In the genomic region with DNA sequence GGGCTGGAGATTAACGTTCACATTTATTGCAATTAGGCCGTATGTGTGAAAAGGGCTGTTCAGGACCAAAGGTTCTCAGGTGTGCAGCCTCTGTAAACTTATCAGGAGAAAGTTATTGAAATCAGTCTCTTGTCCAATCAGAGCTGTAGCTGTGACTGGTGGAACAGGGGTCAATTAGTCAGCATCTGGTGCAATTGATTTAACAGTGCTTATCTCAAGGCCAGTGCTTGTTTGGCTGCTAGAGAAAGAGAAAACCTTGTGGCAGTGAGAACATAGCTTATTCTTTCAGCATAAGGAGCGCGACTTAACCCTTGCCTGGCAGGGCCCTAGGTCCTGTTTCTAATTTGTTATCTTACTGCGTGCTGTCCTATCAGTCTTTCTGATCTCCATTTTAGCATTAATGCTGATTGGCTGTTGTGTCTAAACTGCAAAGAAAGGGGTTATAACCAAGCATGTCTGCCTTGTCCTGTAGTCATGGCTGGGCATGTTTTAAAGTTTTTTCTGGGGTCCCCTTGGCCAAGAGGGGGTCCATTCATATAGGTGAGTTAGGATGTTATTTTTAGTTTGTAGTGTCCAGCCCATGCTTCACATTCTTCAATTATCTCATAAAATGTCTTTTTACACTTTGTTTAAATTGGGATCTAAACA, we compare ENCODE assay signal across 1 cellular context.
TF ChIP-seq lines count a peak whose summit lies in the region.

No MANE protein-coding gene starts in this region.

TF ChIP-seq in K562, 482 proteins besides CTCF, POLR2A, EP300 and RAD21 (continued from another document and continues in another):
- TF ChIP-seq MYC (IDR thresholded peaks at IDR 0.05; ENCODE audit: low read depth, low read length) (no peak), MYC (CRISPR knock-in tag; IDR thresholded peaks at IDR 0.05; ENCODE audit: borderline replicate concordance, low read depth) (no peak), C11orf30 (IDR thresholded peaks at IDR 0.05; ENCODE audit: low read depth) (no peak), POU5F1 (IDR thresholded peaks at IDR 0.05; ENCODE audit: borderline replicate concordance, low read depth, low read length, partially characterized antibody) (no peak), MAFF (IDR thresholded peaks at IDR 0.05; ENCODE audit: low read length) (no peak), DPF2 (IDR thresholded peaks at IDR 0.05) (peak; percentile 68), ZNF282 (CRISPR knock-in tag; IDR thresholded peaks at IDR 0.05) (no peak), TEAD4 (IDR thresholded peaks at IDR 0.05; ENCODE audit: low read length) (peak; percentile 59), TEAD4 (CRISPR knock-in tag; IDR thresholded peaks at IDR 0.05; ENCODE audit: borderline replicate concordance) (no peak), ZKSCAN3 (CRISPR knock-in tag; IDR thresholded peaks at IDR 0.05) (no peak), CAMTA2 (CRISPR knock-in tag; conservative IDR thresholded peaks at IDR 0.05) (no peak), NFIC (IDR thresholded peaks at IDR 0.05) (peak; percentile 20; the same call in 1 of the 2 replicates), NR1H2 (CRISPR knock-in tag; IDR thresholded peaks at IDR 0.05) (no peak), FOXA1 (IDR thresholded peaks at IDR 0.05; ENCODE audit: borderline replicate concordance) (no peak), MTA2 (IDR thresholded peaks at IDR 0.05; ENCODE audit: low read depth) (peak; percentile 59), HNRNPLL (IDR thresholded peaks at IDR 0.05; ENCODE audit: low read depth, low read length, poor library complexity, severe bottlenecking) (no peak), GATAD2A (IDR thresholded peaks at IDR 0.05) (no peak), NFE2 (IDR thresholded peaks at IDR 0.05; ENCODE audit: low read depth) (0 out of 2 replicates have a peak, but pooled peaks have one; percentile 31), PHTF2 (CRISPR knock-in tag; IDR thresholded peaks at IDR 0.05) (no peak), POLR3G (IDR thresholded peaks at IDR 0.05; ENCODE audit: extremely low read depth, insufficient read length, insufficient replicate concordance) (no peak), OTX1 (CRISPR knock-in tag; IDR thresholded peaks at IDR 0.05) (no peak), HMGN3 (IDR thresholded peaks at IDR 0.05; ENCODE audit: borderline replicate concordance, extremely low read depth, insufficient read length, low read depth, low read length) (no peak), TAL1 (IDR thresholded peaks at IDR 0.05) (peak; percentile 59), CCNT2 (IDR thresholded peaks at IDR 0.05; ENCODE audit: borderline replicate concordance, extremely low read depth, insufficient read length, low read depth, low read length) (peak; percentile 30), STAT5A (IDR thresholded peaks at IDR 0.05; ENCODE audit: borderline replicate concordance, low read length) (0 out of 2 replicates have a peak, but pooled peaks have one; percentile 22), MCM5 (IDR thresholded peaks at IDR 0.05; ENCODE audit: low read depth) (no peak), PURB (CRISPR knock-in tag; IDR thresholded peaks at IDR 0.05; ENCODE audit: low read depth) (no peak)
- TF ChIP-seq, protein P1, sequence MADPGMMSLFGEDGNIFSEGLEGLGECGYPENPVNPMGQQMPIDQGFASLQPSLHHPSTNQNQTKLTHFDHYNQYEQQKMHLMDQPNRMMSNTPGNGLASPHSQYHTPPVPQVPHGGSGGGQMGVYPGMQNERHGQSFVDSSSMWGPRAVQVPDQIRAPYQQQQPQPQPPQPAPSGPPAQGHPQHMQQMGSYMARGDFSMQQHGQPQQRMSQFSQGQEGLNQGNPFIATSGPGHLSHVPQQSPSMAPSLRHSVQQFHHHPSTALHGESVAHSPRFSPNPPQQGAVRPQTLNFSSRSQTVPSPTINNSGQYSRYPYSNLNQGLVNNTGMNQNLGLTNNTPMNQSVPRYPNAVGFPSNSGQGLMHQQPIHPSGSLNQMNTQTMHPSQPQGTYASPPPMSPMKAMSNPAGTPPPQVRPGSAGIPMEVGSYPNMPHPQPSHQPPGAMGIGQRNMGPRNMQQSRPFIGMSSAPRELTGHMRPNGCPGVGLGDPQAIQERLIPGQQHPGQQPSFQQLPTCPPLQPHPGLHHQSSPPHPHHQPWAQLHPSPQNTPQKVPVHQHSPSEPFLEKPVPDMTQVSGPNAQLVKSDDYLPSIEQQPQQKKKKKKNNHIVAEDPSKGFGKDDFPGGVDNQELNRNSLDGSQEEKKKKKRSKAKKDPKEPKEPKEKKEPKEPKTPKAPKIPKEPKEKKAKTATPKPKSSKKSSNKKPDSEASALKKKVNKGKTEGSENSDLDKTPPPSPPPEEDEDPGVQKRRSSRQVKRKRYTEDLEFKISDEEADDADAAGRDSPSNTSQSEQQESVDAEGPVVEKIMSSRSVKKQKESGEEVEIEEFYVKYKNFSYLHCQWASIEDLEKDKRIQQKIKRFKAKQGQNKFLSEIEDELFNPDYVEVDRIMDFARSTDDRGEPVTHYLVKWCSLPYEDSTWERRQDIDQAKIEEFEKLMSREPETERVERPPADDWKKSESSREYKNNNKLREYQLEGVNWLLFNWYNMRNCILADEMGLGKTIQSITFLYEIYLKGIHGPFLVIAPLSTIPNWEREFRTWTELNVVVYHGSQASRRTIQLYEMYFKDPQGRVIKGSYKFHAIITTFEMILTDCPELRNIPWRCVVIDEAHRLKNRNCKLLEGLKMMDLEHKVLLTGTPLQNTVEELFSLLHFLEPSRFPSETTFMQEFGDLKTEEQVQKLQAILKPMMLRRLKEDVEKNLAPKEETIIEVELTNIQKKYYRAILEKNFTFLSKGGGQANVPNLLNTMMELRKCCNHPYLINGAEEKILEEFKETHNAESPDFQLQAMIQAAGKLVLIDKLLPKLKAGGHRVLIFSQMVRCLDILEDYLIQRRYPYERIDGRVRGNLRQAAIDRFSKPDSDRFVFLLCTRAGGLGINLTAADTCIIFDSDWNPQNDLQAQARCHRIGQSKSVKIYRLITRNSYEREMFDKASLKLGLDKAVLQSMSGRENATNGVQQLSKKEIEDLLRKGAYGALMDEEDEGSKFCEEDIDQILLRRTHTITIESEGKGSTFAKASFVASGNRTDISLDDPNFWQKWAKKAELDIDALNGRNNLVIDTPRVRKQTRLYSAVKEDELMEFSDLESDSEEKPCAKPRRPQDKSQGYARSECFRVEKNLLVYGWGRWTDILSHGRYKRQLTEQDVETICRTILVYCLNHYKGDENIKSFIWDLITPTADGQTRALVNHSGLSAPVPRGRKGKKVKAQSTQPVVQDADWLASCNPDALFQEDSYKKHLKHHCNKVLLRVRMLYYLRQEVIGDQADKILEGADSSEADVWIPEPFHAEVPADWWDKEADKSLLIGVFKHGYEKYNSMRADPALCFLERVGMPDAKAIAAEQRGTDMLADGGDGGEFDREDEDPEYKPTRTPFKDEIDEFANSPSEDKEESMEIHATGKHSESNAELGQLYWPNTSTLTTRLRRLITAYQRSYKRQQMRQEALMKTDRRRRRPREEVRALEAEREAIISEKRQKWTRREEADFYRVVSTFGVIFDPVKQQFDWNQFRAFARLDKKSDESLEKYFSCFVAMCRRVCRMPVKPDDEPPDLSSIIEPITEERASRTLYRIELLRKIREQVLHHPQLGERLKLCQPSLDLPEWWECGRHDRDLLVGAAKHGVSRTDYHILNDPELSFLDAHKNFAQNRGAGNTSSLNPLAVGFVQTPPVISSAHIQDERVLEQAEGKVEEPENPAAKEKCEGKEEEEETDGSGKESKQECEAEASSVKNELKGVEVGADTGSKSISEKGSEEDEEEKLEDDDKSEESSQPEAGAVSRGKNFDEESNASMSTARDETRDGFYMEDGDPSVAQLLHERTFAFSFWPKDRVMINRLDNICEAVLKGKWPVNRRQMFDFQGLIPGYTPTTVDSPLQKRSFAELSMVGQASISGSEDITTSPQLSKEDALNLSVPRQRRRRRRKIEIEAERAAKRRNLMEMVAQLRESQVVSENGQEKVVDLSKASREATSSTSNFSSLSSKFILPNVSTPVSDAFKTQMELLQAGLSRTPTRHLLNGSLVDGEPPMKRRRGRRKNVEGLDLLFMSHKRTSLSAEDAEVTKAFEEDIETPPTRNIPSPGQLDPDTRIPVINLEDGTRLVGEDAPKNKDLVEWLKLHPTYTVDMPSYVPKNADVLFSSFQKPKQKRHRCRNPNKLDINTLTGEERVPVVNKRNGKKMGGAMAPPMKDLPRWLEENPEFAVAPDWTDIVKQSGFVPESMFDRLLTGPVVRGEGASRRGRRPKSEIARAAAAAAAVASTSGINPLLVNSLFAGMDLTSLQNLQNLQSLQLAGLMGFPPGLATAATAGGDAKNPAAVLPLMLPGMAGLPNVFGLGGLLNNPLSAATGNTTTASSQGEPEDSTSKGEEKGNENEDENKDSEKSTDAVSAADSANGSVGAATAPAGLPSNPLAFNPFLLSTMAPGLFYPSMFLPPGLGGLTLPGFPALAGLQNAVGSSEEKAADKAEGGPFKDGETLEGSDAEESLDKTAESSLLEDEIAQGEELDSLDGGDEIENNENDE (IDR thresholded peaks at IDR 0.05; ENCODE audit: low read depth, low read length): no peak
- TF ChIP-seq, protein P2, sequence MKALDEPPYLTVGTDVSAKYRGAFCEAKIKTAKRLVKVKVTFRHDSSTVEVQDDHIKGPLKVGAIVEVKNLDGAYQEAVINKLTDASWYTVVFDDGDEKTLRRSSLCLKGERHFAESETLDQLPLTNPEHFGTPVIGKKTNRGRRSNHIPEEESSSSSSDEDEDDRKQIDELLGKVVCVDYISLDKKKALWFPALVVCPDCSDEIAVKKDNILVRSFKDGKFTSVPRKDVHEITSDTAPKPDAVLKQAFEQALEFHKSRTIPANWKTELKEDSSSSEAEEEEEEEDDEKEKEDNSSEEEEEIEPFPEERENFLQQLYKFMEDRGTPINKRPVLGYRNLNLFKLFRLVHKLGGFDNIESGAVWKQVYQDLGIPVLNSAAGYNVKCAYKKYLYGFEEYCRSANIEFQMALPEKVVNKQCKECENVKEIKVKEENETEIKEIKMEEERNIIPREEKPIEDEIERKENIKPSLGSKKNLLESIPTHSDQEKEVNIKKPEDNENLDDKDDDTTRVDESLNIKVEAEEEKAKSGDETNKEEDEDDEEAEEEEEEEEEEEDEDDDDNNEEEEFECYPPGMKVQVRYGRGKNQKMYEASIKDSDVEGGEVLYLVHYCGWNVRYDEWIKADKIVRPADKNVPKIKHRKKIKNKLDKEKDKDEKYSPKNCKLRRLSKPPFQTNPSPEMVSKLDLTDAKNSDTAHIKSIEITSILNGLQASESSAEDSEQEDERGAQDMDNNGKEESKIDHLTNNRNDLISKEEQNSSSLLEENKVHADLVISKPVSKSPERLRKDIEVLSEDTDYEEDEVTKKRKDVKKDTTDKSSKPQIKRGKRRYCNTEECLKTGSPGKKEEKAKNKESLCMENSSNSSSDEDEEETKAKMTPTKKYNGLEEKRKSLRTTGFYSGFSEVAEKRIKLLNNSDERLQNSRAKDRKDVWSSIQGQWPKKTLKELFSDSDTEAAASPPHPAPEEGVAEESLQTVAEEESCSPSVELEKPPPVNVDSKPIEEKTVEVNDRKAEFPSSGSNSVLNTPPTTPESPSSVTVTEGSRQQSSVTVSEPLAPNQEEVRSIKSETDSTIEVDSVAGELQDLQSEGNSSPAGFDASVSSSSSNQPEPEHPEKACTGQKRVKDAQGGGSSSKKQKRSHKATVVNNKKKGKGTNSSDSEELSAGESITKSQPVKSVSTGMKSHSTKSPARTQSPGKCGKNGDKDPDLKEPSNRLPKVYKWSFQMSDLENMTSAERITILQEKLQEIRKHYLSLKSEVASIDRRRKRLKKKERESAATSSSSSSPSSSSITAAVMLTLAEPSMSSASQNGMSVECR (CRISPR knock-in tag; IDR thresholded peaks at IDR 0.05): no peak
- TF ChIP-seq, protein P3, sequence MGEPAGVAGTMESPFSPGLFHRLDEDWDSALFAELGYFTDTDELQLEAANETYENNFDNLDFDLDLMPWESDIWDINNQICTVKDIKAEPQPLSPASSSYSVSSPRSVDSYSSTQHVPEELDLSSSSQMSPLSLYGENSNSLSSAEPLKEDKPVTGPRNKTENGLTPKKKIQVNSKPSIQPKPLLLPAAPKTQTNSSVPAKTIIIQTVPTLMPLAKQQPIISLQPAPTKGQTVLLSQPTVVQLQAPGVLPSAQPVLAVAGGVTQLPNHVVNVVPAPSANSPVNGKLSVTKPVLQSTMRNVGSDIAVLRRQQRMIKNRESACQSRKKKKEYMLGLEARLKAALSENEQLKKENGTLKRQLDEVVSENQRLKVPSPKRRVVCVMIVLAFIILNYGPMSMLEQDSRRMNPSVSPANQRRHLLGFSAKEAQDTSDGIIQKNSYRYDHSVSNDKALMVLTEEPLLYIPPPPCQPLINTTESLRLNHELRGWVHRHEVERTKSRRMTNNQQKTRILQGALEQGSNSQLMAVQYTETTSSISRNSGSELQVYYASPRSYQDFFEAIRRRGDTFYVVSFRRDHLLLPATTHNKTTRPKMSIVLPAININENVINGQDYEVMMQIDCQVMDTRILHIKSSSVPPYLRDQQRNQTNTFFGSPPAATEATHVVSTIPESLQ (CRISPR knock-in tag; IDR thresholded peaks at IDR 0.05): no peak
- TF ChIP-seq, protein P4, sequence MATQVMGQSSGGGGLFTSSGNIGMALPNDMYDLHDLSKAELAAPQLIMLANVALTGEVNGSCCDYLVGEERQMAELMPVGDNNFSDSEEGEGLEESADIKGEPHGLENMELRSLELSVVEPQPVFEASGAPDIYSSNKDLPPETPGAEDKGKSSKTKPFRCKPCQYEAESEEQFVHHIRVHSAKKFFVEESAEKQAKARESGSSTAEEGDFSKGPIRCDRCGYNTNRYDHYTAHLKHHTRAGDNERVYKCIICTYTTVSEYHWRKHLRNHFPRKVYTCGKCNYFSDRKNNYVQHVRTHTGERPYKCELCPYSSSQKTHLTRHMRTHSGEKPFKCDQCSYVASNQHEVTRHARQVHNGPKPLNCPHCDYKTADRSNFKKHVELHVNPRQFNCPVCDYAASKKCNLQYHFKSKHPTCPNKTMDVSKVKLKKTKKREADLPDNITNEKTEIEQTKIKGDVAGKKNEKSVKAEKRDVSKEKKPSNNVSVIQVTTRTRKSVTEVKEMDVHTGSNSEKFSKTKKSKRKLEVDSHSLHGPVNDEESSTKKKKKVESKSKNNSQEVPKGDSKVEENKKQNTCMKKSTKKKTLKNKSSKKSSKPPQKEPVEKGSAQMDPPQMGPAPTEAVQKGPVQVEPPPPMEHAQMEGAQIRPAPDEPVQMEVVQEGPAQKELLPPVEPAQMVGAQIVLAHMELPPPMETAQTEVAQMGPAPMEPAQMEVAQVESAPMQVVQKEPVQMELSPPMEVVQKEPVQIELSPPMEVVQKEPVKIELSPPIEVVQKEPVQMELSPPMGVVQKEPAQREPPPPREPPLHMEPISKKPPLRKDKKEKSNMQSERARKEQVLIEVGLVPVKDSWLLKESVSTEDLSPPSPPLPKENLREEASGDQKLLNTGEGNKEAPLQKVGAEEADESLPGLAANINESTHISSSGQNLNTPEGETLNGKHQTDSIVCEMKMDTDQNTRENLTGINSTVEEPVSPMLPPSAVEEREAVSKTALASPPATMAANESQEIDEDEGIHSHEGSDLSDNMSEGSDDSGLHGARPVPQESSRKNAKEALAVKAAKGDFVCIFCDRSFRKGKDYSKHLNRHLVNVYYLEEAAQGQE (CRISPR knock-in tag; IDR thresholded peaks at IDR 0.05; ENCODE audit: low read depth): no peak
- TF ChIP-seq, protein P5, sequence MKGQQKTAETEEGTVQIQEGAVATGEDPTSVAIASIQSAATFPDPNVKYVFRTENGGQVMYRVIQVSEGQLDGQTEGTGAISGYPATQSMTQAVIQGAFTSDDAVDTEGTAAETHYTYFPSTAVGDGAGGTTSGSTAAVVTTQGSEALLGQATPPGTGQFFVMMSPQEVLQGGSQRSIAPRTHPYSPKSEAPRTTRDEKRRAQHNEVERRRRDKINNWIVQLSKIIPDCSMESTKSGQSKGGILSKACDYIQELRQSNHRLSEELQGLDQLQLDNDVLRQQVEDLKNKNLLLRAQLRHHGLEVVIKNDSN (CRISPR knock-in tag; IDR thresholded peaks at IDR 0.05): no peak
